Comparison of ENCODE assay signal across 1 cellular context in genomic region chr1:202571719-202572339, GRCh38.
A peak's percentile ranks its signal among the peaks of the same experiment; 100 is the strongest.
TF ChIP-seq lines count a peak whose summit lies in the region.

No MANE protein-coding gene starts in this region.

TF ChIP-seq in K562, 482 proteins besides CTCF, POLR2A, EP300 and RAD21 (continued from another document):
- TF ChIP-seq, protein P1, sequence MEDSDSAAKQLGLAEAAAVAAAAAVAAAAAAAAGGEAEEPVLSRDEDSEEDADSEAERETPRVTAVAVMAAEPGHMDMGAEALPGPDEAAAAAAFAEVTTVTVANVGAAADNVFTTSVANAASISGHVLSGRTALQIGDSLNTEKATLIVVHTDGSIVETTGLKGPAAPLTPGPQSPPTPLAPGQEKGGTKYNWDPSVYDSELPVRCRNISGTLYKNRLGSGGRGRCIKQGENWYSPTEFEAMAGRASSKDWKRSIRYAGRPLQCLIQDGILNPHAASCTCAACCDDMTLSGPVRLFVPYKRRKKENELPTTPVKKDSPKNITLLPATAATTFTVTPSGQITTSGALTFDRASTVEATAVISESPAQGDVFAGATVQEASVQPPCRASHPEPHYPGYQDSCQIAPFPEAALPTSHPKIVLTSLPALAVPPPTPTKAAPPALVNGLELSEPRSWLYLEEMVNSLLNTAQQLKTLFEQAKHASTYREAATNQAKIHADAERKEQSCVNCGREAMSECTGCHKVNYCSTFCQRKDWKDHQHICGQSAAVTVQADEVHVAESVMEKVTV (CRISPR knock-in tag; IDR thresholded peaks at IDR 0.05), result peak; percentile 95
- TF ChIP-seq TEAD1 (CRISPR knock-in tag; IDR thresholded peaks at IDR 0.05), result no peak
- TF ChIP-seq ZNF133 (CRISPR knock-in tag; IDR thresholded peaks at IDR 0.05), result no peak
- peak; percentile 22; the same call in 1 of the 2 replicates for TF ChIP-seq KLF16 (IDR thresholded peaks at IDR 0.05)
- TF ChIP-seq, protein P2, sequence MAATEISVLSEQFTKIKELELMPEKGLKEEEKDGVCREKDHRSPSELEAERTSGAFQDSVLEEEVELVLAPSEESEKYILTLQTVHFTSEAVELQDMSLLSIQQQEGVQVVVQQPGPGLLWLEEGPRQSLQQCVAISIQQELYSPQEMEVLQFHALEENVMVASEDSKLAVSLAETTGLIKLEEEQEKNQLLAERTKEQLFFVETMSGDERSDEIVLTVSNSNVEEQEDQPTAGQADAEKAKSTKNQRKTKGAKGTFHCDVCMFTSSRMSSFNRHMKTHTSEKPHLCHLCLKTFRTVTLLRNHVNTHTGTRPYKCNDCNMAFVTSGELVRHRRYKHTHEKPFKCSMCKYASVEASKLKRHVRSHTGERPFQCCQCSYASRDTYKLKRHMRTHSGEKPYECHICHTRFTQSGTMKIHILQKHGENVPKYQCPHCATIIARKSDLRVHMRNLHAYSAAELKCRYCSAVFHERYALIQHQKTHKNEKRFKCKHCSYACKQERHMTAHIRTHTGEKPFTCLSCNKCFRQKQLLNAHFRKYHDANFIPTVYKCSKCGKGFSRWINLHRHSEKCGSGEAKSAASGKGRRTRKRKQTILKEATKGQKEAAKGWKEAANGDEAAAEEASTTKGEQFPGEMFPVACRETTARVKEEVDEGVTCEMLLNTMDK (IDR thresholded peaks at IDR 0.05; ENCODE audit: borderline replicate concordance, insufficient read depth, low read depth, low read length, poor library complexity, severe bottlenecking), result peak; percentile 55
- peak in 1 of 2 experiments; percentile 82; a peak in 2 of 4 replicates for TF ChIP-seq RCOR1 (IDR thresholded peaks at IDR 0.05; ENCODE audit: borderline replicate concordance in 1 of 2, low read depth in 2 of 2, low read length in 2 of 2)
- 0 out of 4 replicates have a peak, but pooled peaks have one; percentile 28 to 46 for TF ChIP-seq KDM1A (IDR thresholded peaks at IDR 0.05)
- TF ChIP-seq ZBED1 (IDR thresholded peaks at IDR 0.05), result no peak
- no peak for TF ChIP-seq ZBTB34 (CRISPR knock-in tag; IDR thresholded peaks at IDR 0.05)
